Comparison of ENCODE assay signal across 8 cellular contexts in the genomic region with DNA sequence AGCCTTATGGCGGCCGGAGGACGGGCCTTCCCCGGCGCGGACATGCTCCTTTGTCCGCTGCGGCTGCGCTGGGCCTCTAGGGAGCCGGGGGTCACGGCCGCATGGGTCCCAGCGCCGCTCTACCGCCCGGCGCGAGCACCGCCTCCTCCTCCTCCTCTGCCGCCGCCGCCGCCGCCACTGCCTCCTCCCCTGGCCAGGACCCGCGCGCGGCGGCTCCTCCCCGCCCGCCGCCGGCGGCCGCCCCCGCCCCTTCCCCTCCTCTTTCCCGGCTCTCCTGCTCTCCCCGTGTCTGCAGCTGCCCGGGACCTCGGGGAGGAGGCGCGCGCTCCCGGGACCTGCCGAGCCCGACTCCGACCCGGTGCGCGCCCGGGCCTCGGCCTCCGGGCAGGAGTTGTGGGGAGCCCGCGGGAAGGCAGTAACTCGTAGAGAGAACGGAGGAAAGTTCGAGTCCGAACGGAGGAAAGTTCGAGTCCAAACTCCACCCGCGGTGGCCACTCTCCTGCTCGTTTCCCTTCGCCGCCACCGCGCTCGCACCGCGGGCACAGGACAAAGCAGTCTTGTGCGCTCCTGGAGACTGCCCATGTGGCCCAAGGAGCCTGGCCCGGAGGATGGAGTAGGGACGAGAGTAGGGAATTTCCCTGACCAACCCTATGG. TPM values are rescaled to one million over a fixed set of nuclear protein-coding genes. Genes with fewer than 3 reads are reported as not detected.
DNase-seq lines count a peak whose midpoint lies in the region; ATAC-seq and TF ChIP-seq lines count a peak whose summit lies in the region.

A gene with protein sequence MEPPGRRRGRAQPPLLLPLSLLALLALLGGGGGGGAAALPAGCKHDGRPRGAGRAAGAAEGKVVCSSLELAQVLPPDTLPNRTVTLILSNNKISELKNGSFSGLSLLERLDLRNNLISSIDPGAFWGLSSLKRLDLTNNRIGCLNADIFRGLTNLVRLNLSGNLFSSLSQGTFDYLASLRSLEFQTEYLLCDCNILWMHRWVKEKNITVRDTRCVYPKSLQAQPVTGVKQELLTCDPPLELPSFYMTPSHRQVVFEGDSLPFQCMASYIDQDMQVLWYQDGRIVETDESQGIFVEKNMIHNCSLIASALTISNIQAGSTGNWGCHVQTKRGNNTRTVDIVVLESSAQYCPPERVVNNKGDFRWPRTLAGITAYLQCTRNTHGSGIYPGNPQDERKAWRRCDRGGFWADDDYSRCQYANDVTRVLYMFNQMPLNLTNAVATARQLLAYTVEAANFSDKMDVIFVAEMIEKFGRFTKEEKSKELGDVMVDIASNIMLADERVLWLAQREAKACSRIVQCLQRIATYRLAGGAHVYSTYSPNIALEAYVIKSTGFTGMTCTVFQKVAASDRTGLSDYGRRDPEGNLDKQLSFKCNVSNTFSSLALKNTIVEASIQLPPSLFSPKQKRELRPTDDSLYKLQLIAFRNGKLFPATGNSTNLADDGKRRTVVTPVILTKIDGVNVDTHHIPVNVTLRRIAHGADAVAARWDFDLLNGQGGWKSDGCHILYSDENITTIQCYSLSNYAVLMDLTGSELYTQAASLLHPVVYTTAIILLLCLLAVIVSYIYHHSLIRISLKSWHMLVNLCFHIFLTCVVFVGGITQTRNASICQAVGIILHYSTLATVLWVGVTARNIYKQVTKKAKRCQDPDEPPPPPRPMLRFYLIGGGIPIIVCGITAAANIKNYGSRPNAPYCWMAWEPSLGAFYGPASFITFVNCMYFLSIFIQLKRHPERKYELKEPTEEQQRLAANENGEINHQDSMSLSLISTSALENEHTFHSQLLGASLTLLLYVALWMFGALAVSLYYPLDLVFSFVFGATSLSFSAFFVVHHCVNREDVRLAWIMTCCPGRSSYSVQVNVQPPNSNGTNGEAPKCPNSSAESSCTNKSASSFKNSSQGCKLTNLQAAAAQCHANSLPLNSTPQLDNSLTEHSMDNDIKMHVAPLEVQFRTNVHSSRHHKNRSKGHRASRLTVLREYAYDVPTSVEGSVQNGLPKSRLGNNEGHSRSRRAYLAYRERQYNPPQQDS (N-terminal part only) (minus strand): TSS at position 179 of the 654 bp plus-strand sequence. CDS start 282 bp downstream, outside the sequence.

- H3K4me1 ChIP-seq in gastroesophageal sphincter (peaks cover 0 to 23% (median 10%) of the 10 kb centered on the region in 3 donors), tibial nerve (peaks cover 0 to 20% (median 9%) of the 10 kb centered on the region in 4 donors)

- peaks cover 16% of the 10 kb centered on the region for H3K4me1 Mint-ChIP-seq in activated naive CD4-positive, alpha-beta T cell treated with anti-CD3 and anti-CD28 coated beads, Interleukin-2, amount 10 ng/mL, durations not matched to agents 7 days and 5 days
- peaks cover 29% of the 10 kb centered on the region for H3K4me1 Mint-ChIP-seq in neural crest cell

- peaks cover 15% of the 10 kb centered on the region for H3K27me3 Mint-ChIP-seq in activated naive CD4-positive, alpha-beta T cell treated with anti-CD3 and anti-CD28 coated beads, Interleukin-2, amount 10 ng/mL, durations not matched to agents 7 days and 5 days
- no peaks in the 10 kb centered on the region for H3K27me3 Mint-ChIP-seq in neural crest cell (ENCODE audit: low read depth)

- H3K36me3 ChIP-seq in gastroesophageal sphincter, result no peaks in the 10 kb centered on the region
- H3K36me3 ChIP-seq in tibial nerve, result no peaks in the 10 kb centered on the region

- DNase-seq in ELR (ENCODE audit: low read depth) (peak; percentile 72), NCI-H748 (lab: John Stamatoyannopoulos, UW; ENCODE audit: unreplicated experiment) (peak; percentile 63), neural crest cell (ENCODE audit: low read depth, low spot score) (peak; percentile 69), tibial nerve (ENCODE audit: low spot score in 2 of 2) (peak; percentile 40 to 52), CD1c-positive myeloid dendritic cell (ENCODE audit: extremely low spot score) (no peak)
- DNase-seq in activated naive CD4-positive, alpha-beta T cell treated with anti-CD3 and anti-CD28 coated beads, Interleukin-2, amount 10 ng/mL, durations not matched to agents 7 days and 5 days, result peak; percentile 53

- H3K36me3 Mint-ChIP-seq in activated naive CD4-positive, alpha-beta T cell treated with anti-CD3 and anti-CD28 coated beads, Interleukin-2, amount 10 ng/mL, durations not matched to agents 7 days and 5 days, result peaks cover 2% of the 10 kb centered on the region
- H3K36me3 Mint-ChIP-seq in neural crest cell (ENCODE audit: low read depth), result no peaks in the 10 kb centered on the region

- TF ChIP-seq CTCF in gastroesophageal sphincter (IDR thresholded peaks at IDR 0.05) (no peak), neural crest cell (conservative IDR thresholded peaks at IDR 0.05) (no peak), tibial nerve (IDR thresholded peaks at IDR 0.05) (no peak)

- no peaks in the 10 kb centered on the region for H3K9me3 ChIP-seq in gastroesophageal sphincter
- no peaks in the 10 kb centered on the region for H3K9me3 ChIP-seq in tibial nerve

- TF ChIP-seq POLR2A in gastroesophageal sphincter (IDR thresholded peaks at IDR 0.05) (no peak), tibial nerve (IDR thresholded peaks at IDR 0.05) (peak; percentile 11 to 24)

- ATAC-seq in HG02852 (IDR thresholded peaks at IDR 0.05; ENCODE audit: unreplicated experiment) (peak; percentile 60), gastroesophageal sphincter (peak; percentile 93)

- peak within 1 kb of the TSS; percentile 34 for H3K27ac Mint-ChIP-seq in activated naive CD4-positive, alpha-beta T cell treated with anti-CD3 and anti-CD28 coated beads, Interleukin-2, amount 10 ng/mL, durations not matched to agents 7 days and 5 days
- peak within 1 kb of the TSS; percentile 100 for H3K27ac Mint-ChIP-seq in neural crest cell (ENCODE audit: unreplicated experiment)

- no peaks in the 10 kb centered on the region for H3K27me3 ChIP-seq in gastroesophageal sphincter
- no peaks in the 10 kb centered on the region for H3K27me3 ChIP-seq in tibial nerve

- TF ChIP-seq EP300 in gastroesophageal sphincter (IDR thresholded peaks at IDR 0.05), result no peak
- TF ChIP-seq EP300 in tibial nerve (IDR thresholded peaks at IDR 0.05), result peak in 1 of 2 donors; percentile 13

- H3K27ac ChIP-seq in gastroesophageal sphincter (peak within 1 kb of the TSS; percentile 9 to 93 (median 86)), tibial nerve (peak within 1 kb of the TSS; percentile 50 to 85 (median 74))

- H3K9me3 Mint-ChIP-seq in activated naive CD4-positive, alpha-beta T cell treated with anti-CD3 and anti-CD28 coated beads, Interleukin-2, amount 10 ng/mL, durations not matched to agents 7 days and 5 days, result no peaks in the 10 kb centered on the region
- no peaks in the 10 kb centered on the region for H3K9me3 Mint-ChIP-seq in neural crest cell

- peak within 1 kb of the TSS; percentile 48 to 68 for H3K4me3 ChIP-seq in gastroesophageal sphincter
- peak within 1 kb of the TSS; percentile 44 to 70 (median 50) for H3K4me3 ChIP-seq in tibial nerve

- H3K4me3 Mint-ChIP-seq in activated naive CD4-positive, alpha-beta T cell treated with anti-CD3 and anti-CD28 coated beads, Interleukin-2, amount 10 ng/mL, durations not matched to agents 7 days and 5 days, result peak within 1 kb of the TSS; percentile 96
- peak within 1 kb of the TSS; percentile 99 for H3K4me3 Mint-ChIP-seq in neural crest cell

- CTCF ChIA-PET in activated naive CD4-positive, alpha-beta T cell treated with anti-CD3 and anti-CD28 coated beads, Interleukin-2, amount 10 ng/mL, durations not matched to agents 7 days and 5 days (lab: Charles Lee), result no interaction called here

- 21% methylated on average over 14 of the region's 74 CpGs; no CpG with 5 or more reads in 1 of the 2 donors for WGBS in gastroesophageal sphincter (ENCODE audit: low coverage in 1 of 2), 2 donors
- WGBS in tibial nerve, 2 donors, result 0 to 2% methylated on average over 18 to 32 of the region's 74 CpGs

RNA-seq across cellular contexts. Expression of the gene that starts here (rescaled TPM):
- 10 to 100 TPM; 17.8 to 48.8 (median 32.4) TPM for total RNA-seq in gastroesophageal sphincter
- 73.8 and 76.0 TPM in 2 replicates for total RNA-seq in neural crest cell
- 10 to 100 TPM; 14.9 to 26.3 (median 20.2) TPM for total RNA-seq in tibial nerve

Comparison
In these comparisons a context has a peak if more than half of its experiments do, and no peak if none do; other contexts are left out.
1. POLR2A ChIP-seq: peak in tibial nerve (2 of 2); none in gastroesophageal sphincter (0 of 2).